ENCODE assay signal across 10 cellular contexts in the genomic region with DNA sequence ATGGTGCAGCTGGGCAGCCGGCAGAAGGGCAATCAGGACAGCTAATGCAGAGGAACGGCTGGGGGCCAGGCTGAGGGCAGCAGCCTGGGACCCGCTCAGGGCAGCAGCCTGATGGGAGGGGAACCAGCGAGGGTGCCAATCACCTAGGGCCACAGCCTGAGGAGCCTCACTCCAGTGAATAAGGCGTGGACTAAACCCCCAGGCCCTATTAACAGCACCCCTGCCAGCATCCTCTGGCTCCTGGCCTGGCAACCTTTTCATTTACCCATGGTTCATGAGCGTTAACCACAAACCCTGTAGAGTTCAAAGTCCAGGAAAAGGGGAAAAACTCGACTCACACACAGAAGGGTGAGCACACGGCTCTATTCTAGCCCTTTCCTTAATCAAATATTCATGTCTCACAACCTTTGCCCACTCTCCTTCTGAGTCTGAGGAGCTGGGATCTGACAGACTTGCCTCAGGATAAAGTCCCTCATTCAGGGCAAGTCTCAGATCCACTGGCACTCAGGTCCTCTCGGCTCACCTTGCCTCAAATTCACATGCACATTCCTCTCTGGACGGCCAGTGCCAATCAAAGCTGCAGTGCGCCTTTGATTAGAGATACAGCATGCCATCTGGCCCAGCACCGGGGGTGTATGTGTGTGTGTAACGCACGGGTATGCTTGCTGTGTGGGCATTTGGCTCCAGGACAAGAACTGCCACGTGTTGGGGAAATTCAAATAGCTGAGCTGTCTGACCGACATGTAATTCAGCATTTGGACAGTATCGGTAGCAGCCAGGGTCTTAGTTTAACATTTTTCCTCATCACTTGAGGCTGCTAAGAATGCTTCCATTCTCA.
DNase-seq lines count a peak whose midpoint lies in the region; ATAC-seq, FAIRE-seq and TF ChIP-seq lines count a peak whose summit lies in the region.
"Had no signal": no experiment of that assay in that cellular context is flagged by ENCODE, and none has a peak within 500 bp of the region (broad histone marks: within the 10 kb centered on the region; RNA-seq: fewer than 3 reads in every experiment).

No MANE protein-coding gene starts in this region.

- no peak overlapping the region for H3K4me3 ChIP-seq in HepG2 (replicated peaks in 1 of 3; ENCODE audit: insufficient read depth in 1 of 3, low read depth in 2 of 3, low read length in 3 of 3)
- H3K4me3 ChIP-seq in testis = no peak overlapping the region

- peaks cover 80% of the 10 kb centered on the region for H3K36me3 Mint-ChIP-seq in activated CD4-positive, alpha-beta T cell treated with anti-CD3 and anti-CD28 coated beads, Interleukin-2, amount 10 ng/mL, durations not matched to agents 7 days and 5 days (ENCODE audit: low read depth)

- no peak overlapping the region for H3K9ac ChIP-seq in HepG2 (ENCODE audit: insufficient read depth, low read depth, low read length)

- in situ Hi-C loops in HepG2 (cut with HindIII; ENCODE audit: extremely low pct_ligation_motif_present, low pct_unique_long_range_greater_than_20kb) = no loop called here

- 66% methylated on average over 15 of the region's 17 CpGs for WGBS in HepG2 (ENCODE audit: low lambda C conversion rate)
- WGBS in testis, 2 donors = 77 to 82% methylated on average over 13 to 17 of the region's 17 CpGs

- no peak overlapping the region for H2AFZ ChIP-seq in HepG2 (ENCODE audit: low read length)

- no peak for TF ChIP-seq RAD21 in HepG2 (CRISPR knock-in tag; IDR thresholded peaks at IDR 0.05)

- H3K9me3 Mint-ChIP-seq in activated CD4-positive, alpha-beta T cell treated with anti-CD3 and anti-CD28 coated beads, Interleukin-2, amount 10 ng/mL, durations not matched to agents 7 days and 5 days = no peaks in the 10 kb centered on the region

- TF ChIP-seq CTCF in HepG2 (CRISPR knock-in tag; IDR thresholded peaks at IDR 0.05) (no peak), testis (IDR thresholded peaks at IDR 0.05) (no peak)

- no peaks in the 10 kb centered on the region for H4K20me1 ChIP-seq in HepG2 (ENCODE audit: insufficient read depth, low read length)

- H3K4me1 Mint-ChIP-seq in activated CD4-positive, alpha-beta T cell treated with anti-CD3 and anti-CD28 coated beads, Interleukin-2, amount 10 ng/mL, durations not matched to agents 7 days and 5 days = peaks cover 25% of the 10 kb centered on the region

- H3K4me2 ChIP-seq in HepG2 (ENCODE audit: low read depth, low read length) = peak overlapping the region; percentile 8; the same call in 1 of the 2 replicates

- POLR2A ChIA-PET in activated CD4-positive, alpha-beta T cell treated with anti-CD3 and anti-CD28 coated beads, Interleukin-2, amount 10 ng/mL, durations not matched to agents 7 days and 5 days (lab: Charles Lee) = no interaction called here
- POLR2A ChIA-PET in HepG2 (lab: Yijun Ruan, JAX) = no interaction called here

- H3K36me3 ChIP-seq in HepG2 (replicated peaks in 1 of 2; ENCODE audit: control insufficient read depth in 1 of 2, insufficient read depth in 2 of 2, low read length in 2 of 2) = peaks cover 4 to 7% of the 10 kb centered on the region in 2 experiments; a peak in 1 of 5 replicates
- no peaks in the 10 kb centered on the region for H3K36me3 ChIP-seq in testis (ENCODE audit: low read depth, missing control alignments)

- no peaks in the 10 kb centered on the region for H3K27me3 Mint-ChIP-seq in activated CD4-positive, alpha-beta T cell treated with anti-CD3 and anti-CD28 coated beads, Interleukin-2, amount 10 ng/mL, durations not matched to agents 7 days and 5 days

- no peak overlapping the region for H3K4me3 Mint-ChIP-seq in activated CD4-positive, alpha-beta T cell treated with anti-CD3 and anti-CD28 coated beads, Interleukin-2, amount 10 ng/mL, durations not matched to agents 7 days and 5 days

- H3K27ac Mint-ChIP-seq in activated CD4-positive, alpha-beta T cell treated with anti-CD3 and anti-CD28 coated beads, Interleukin-2, amount 10 ng/mL, durations not matched to agents 7 days and 5 days = peak overlapping the region; percentile 31

- H3K4me1 ChIP-seq in HepG2 (ENCODE audit: insufficient read depth, low read length) = peaks cover 24% of the 10 kb centered on the region
- H3K4me1 ChIP-seq in testis = no peaks in the 10 kb centered on the region

- H3K27ac ChIP-seq in HepG2 (ENCODE audit: extremely low read length, insufficient read depth, low read length) (no peak overlapping the region), testis (no peak overlapping the region)

- CTCF ChIA-PET in activated CD4-positive, alpha-beta T cell treated with anti-CD3 and anti-CD28 coated beads, Interleukin-2, amount 10 ng/mL, durations not matched to agents 7 days and 5 days (lab: Charles Lee) = no interaction called here
- CTCF ChIA-PET in HepG2 (lab: Yijun Ruan, JAX; ENCODE audit: low intra/inter-chr PET ratio, low total read pairs) = no interaction called here

- TF ChIP-seq POLR2A in HepG2 (IDR thresholded peaks at IDR 0.05; ENCODE audit: insufficient read depth in 1 of 2, low read depth in 2 of 2, low read length in 2 of 2) (no peak), testis (IDR thresholded peaks at IDR 0.05) (no peak)

- intact Hi-C loops in HepG2 (cut with micrococcal nuclease; ENCODE audit: unreplicated experiment) = no loop called here
- intact Hi-C loops in testis (cut with DNase I; ENCODE audit: low total_unique reads) = no loop called here

- BruUV-seq in HepG2 (replicated peaks; lab: Mats Ljungman, UMichigan) = no TSS peak

- no peak for TF ChIP-seq EP300 in HepG2 (IDR thresholded peaks at IDR 0.05; ENCODE audit: low read depth in 2 of 2, low read length in 2 of 2)
- no peak for TF ChIP-seq EP300 in HepG2 (CRISPR knock-in tag; IDR thresholded peaks at IDR 0.05; ENCODE audit: borderline replicate concordance)

- ATAC-seq in HepG2 = peak; percentile 89
- no peak for ATAC-seq in HG02678 (IDR thresholded peaks at IDR 0.05; ENCODE audit: unreplicated experiment)

- H3K79me2 ChIP-seq in HepG2 (ENCODE audit: insufficient read depth, low read length) = no peaks in the 10 kb centered on the region

- no peak for DNase-seq in activated CD4-positive, alpha-beta T cell treated with anti-CD3 and anti-CD28 coated beads, Interleukin-2, amount 10 ng/mL, durations not matched to agents 7 days and 5 days
- DNase-seq in activated CD4-positive, alpha-beta T cell treated with anti-CD3 and anti-CD28 coated beads, Interleukin-2, amount 50 U/mL, for 4 hours = no peak
- peak in 49 of 58 donors; percentile 20 to 83 (median 48) for DNase-seq in anterior cingulate cortex (lab: John Stamatoyannopoulos, UW)
- peak; percentile 69 for DNase-seq in HepG2 (ENCODE audit: low spot score)
- DNase-seq in superior temporal gyrus (ENCODE audit: extremely low spot score) = peak; percentile 63
- DNase-seq in testis = no peak
- DNase-seq in cortex of kidney (lab: John Stamatoyannopoulos, UW) = no peak
- DNase-seq: Kasumi-1, SHP77 treated with DMSO at 0.1 percent for 48 hours had no signal

- no peaks in the 10 kb centered on the region for H3K9me3 ChIP-seq in HepG2 (ENCODE audit: low read length)
- H3K9me3 ChIP-seq in testis = no peaks in the 10 kb centered on the region

- peak; percentile 47 for FAIRE-seq in HepG2 (lab: Jason Lieb, UNC)

- no peaks in the 10 kb centered on the region for H3K27me3 ChIP-seq in HepG2 (ENCODE audit: control insufficient read depth in 1 of 2, insufficient read depth in 2 of 2, low read length in 2 of 2)
- no peaks in the 10 kb centered on the region for H3K27me3 ChIP-seq in testis

TF ChIP-seq in HepG2, 621 proteins besides CTCF, POLR2A, EP300 and RAD21 (continues in another document):
- no peak for TF ChIP-seq SKI (IDR thresholded peaks at IDR 0.05; ENCODE audit: partially characterized antibody)
- 0 out of 2 replicates have a peak, but pooled peaks have one; percentile 20 for TF ChIP-seq HDAC2 (CRISPR knock-in tag; IDR thresholded peaks at IDR 0.05)
- TF ChIP-seq ZNF121 (CRISPR knock-in tag; IDR thresholded peaks at IDR 0.05) = no peak
- 0 out of 2 replicates have a peak, but pooled peaks have one; percentile 37 for TF ChIP-seq YEATS2 (CRISPR knock-in tag; IDR thresholded peaks at IDR 0.05; ENCODE audit: borderline replicate concordance)
- peak; percentile 60 for TF ChIP-seq GATAD2A (CRISPR knock-in tag; IDR thresholded peaks at IDR 0.05)
- TF ChIP-seq ZNF33B (CRISPR knock-in tag; IDR thresholded peaks at IDR 0.05) = peak; percentile 24; the same call in 1 of the 2 replicates
- TF ChIP-seq SOX13 (IDR thresholded peaks at IDR 0.05) = no peak
- TF ChIP-seq SOX13 (CRISPR knock-in tag; conservative IDR thresholded peaks at IDR 0.05 in 1 of 2, IDR thresholded peaks at IDR 0.05 in 1 of 2) = 0 out of 4 replicates have a peak, but pooled peaks of 1 of the 2 experiments have one; percentile 20
- TF ChIP-seq, protein P1, sequence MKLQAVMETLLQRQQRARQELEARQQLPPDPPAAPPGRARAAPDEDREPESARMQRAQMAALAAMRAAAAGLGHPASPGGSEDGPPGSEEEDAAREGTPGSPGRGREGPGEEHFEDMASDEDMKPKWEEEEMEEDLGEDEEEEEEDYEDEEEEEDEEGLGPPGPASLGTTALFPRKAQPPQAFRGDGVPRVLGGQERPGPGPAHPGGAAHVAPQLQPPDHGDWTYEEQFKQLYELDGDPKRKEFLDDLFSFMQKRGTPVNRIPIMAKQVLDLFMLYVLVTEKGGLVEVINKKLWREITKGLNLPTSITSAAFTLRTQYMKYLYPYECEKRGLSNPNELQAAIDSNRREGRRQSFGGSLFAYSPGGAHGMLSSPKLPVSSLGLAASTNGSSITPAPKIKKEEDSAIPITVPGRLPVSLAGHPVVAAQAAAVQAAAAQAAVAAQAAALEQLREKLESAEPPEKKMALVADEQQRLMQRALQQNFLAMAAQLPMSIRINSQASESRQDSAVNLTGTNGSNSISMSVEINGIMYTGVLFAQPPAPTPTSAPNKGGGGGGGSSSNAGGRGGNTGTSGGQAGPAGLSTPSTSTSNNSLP (IDR thresholded peaks at IDR 0.05; ENCODE audit: low read depth, low read length) = 0 out of 2 replicates have a peak, but pooled peaks have one; percentile 17
- no peak for TF ChIP-seq ZNF264 (CRISPR knock-in tag; IDR thresholded peaks at IDR 0.05)
- peak; percentile 24 for TF ChIP-seq ASH2L (IDR thresholded peaks at IDR 0.05; ENCODE audit: insufficient read length, low read depth, low read length)

Comparison
In these comparisons a context has a peak if more than half of its experiments do, and no peak if none do; other contexts are left out.
1. DNase-seq: peak in anterior cingulate cortex (49 of 58), HepG2 (single experiment) and superior temporal gyrus (single experiment); none in activated CD4-positive, alpha-beta T cell treated with anti-CD3 and anti-CD28 coated beads, Interleukin-2, amount 10 ng/mL, durations not matched to agents 7 days and 5 days (single experiment), activated CD4-positive, alpha-beta T cell treated with anti-CD3 and anti-CD28 coated beads, Interleukin-2, amount 50 U/mL, for 4 hours (0 of 2), testis (single experiment) and cortex of kidney (single experiment).